9 cellular contexts compared by ENCODE assay signal in the genomic region with DNA sequence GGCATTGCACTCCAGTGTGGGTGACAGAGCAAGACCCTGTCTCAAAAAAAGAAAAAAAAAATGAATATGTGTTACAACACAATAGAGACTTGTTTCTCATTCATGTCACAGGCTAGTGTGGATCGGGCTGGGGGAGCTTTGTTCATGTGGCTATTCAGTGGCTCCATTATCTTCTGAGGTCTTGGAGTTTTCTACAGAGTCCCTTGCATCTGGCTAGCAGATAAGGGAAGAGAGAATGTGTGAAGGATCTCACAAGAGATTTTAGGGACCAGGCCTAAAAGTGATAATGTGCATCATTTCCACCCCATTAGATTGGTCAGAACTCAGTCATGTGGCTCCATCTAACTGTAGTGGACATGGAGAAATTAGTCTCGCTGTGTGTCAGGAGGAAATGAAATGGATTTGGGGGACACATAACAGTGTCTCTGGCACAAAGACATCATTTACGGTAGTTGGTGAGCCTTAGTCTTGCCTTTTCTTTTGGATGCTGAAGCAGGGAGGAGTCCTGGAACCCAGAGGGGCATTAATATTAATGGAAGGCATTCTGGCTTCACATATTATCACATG. TPM values are rescaled to one million over a fixed set of nuclear protein-coding genes. Genes with fewer than 3 reads are reported as not detected.
DNase-seq lines count a peak whose midpoint lies in the region; ATAC-seq and TF ChIP-seq lines count a peak whose summit lies in the region.
"Had no signal": no experiment of that assay in that cellular context is flagged by ENCODE, and none has a peak within 500 bp of the region (broad histone marks: within the 10 kb centered on the region; RNA-seq: fewer than 3 reads in every experiment).

No MANE protein-coding gene starts in this region.

- POLR2A ChIA-PET in A673 (lab: Charles Lee; ENCODE audit: low non-redundant PET), result interaction anchor here (0.8 kb wide), 1 partner anchor 1093 kb away, joined by 3 read pairs; no protein-coding TSS in a partner anchor
- POLR2A ChIA-PET in naive thymus-derived CD4-positive, alpha-beta T cell (lab: Charles Lee), result interaction anchor here (0.6 to 2.8 kb wide), 2 partner anchors 9 to 33 kb away, joined by 3 to 9 read pairs; no protein-coding TSS in a partner anchor

- H3K36me3 ChIP-seq in A673 (ENCODE audit: insufficient read depth, low read length, poor library complexity, severe bottlenecking), result peaks cover 4% of the 10 kb centered on the region
- peaks cover 6 to 51% (median 19%) of the 10 kb centered on the region in 3 experiments for H3K36me3 ChIP-seq in naive thymus-derived CD4-positive, alpha-beta T cell (ENCODE audit: control insufficient read depth in 2 of 3, insufficient read depth in 3 of 3, low read length in 3 of 3)

- ATAC-seq in central memory CD8-positive, alpha-beta T cell (replicated peaks; ENCODE audit: extremely low read depth, poor library complexity, severe bottlenecking), result no peak
- no peak for ATAC-seq in naive thymus-derived CD4-positive, alpha-beta T cell

- CTCF ChIA-PET in A673 (lab: Charles Lee), result no interaction called here
- CTCF ChIA-PET in naive thymus-derived CD4-positive, alpha-beta T cell (lab: Charles Lee), result interaction anchor here (0.7 kb wide), 1 partner anchor 81 kb away, joined by 3 read pairs; no protein-coding TSS in a partner anchor

- no peaks in the 10 kb centered on the region for H3K27me3 Mint-ChIP-seq in central memory CD8-positive, alpha-beta T cell
- no peaks in the 10 kb centered on the region for H3K27me3 Mint-ChIP-seq in naive thymus-derived CD4-positive, alpha-beta T cell

- no peaks in the 10 kb centered on the region for H3K9me3 ChIP-seq in A673 (ENCODE audit: low read depth, low read length, poor library complexity, severe bottlenecking)
- H3K9me3 ChIP-seq in naive thymus-derived CD4-positive, alpha-beta T cell (ENCODE audit: control insufficient read depth in 2 of 3, low read length in 3 of 3), result no peaks in the 10 kb centered on the region
- H3K9me3 ChIP-seq: pancreas had no signal

- H3K4me1 ChIP-seq in A673 (ENCODE audit: insufficient read depth, low read length, poor library complexity, severe bottlenecking), result peaks cover 36% of the 10 kb centered on the region
- H3K4me1 ChIP-seq in naive thymus-derived CD4-positive, alpha-beta T cell (ENCODE audit: control insufficient read depth in 2 of 2, insufficient read depth in 2 of 2, low read length in 2 of 2), result peaks cover 0 to 16% of the 10 kb centered on the region in 2 donors

- no peaks in the 10 kb centered on the region for H3K9me3 Mint-ChIP-seq in central memory CD8-positive, alpha-beta T cell
- no peaks in the 10 kb centered on the region for H3K9me3 Mint-ChIP-seq in naive thymus-derived CD4-positive, alpha-beta T cell

- no TSS peak for BruUV-seq in A673 (replicated peaks; lab: Mats Ljungman, UMichigan)

- no peaks in the 10 kb centered on the region for H3K27me3 ChIP-seq in A673 (replicated peaks; ENCODE audit: insufficient read depth, low read depth, low read length, poor library complexity)
- no peaks in the 10 kb centered on the region for H3K27me3 ChIP-seq in naive thymus-derived CD4-positive, alpha-beta T cell (ENCODE audit: control insufficient read depth in 2 of 2, insufficient read depth in 2 of 2, low read length in 2 of 2)
- H3K27me3 ChIP-seq: pancreas had no signal

- peaks cover 68% of the 10 kb centered on the region for H3K36me3 Mint-ChIP-seq in central memory CD8-positive, alpha-beta T cell (ENCODE audit: insufficient read depth)
- peaks cover 9 to 47% (median 35%) of the 10 kb centered on the region in 5 donors for H3K36me3 Mint-ChIP-seq in naive thymus-derived CD4-positive, alpha-beta T cell

- no peak overlapping the region for H3K4me3 Mint-ChIP-seq in central memory CD8-positive, alpha-beta T cell
- H3K4me3 Mint-ChIP-seq in naive thymus-derived CD4-positive, alpha-beta T cell, result no peak overlapping the region

- peaks cover 54% of the 10 kb centered on the region for H3K4me1 Mint-ChIP-seq in central memory CD8-positive, alpha-beta T cell
- peaks cover 4 to 38% (median 15%) of the 10 kb centered on the region in 7 donors for H3K4me1 Mint-ChIP-seq in naive thymus-derived CD4-positive, alpha-beta T cell

- peak overlapping the region; percentile 93 for H3K27ac Mint-ChIP-seq in central memory CD8-positive, alpha-beta T cell (ENCODE audit: low read depth)
- H3K27ac Mint-ChIP-seq in naive thymus-derived CD4-positive, alpha-beta T cell, result peak overlapping the region in 8 of 9 donors; percentile 12 to 85 (median 74)

- peak; percentile 19 for DNase-seq in A673 (ENCODE audit: low spot score)
- peak; percentile 26 for DNase-seq in M059J (ENCODE audit: low read depth)
- no peak for DNase-seq in central memory CD8-positive, alpha-beta T cell (ENCODE audit: low spot score in 2 of 2)
- DNase-seq in naive thymus-derived CD4-positive, alpha-beta T cell, result no peak
- DNase-seq in NCI-H2029 (lab: John Stamatoyannopoulos, UW), result no peak
- no peak for DNase-seq in DMS153 (lab: John Stamatoyannopoulos, UW)
- no peak for DNase-seq in NCI-H510A treated with DMSO at 0.1 percent for 48 hours (lab: John Stamatoyannopoulos, UW)
- no peak for DNase-seq in midbrain (lab: John Stamatoyannopoulos, UW)
- DNase-seq: pancreas had no signal

- peak overlapping the region; percentile 76 for H3K27ac ChIP-seq in A673 (ENCODE audit: low read depth, low read length, poor library complexity, severe bottlenecking)
- peak overlapping the region; percentile 16 for H3K27ac ChIP-seq in naive thymus-derived CD4-positive, alpha-beta T cell (ENCODE audit: low read depth, low read length)

- H3K4me3 ChIP-seq in A673 (ENCODE audit: low read depth, low read length, poor library complexity, severe bottlenecking), result no peak overlapping the region
- no peak overlapping the region for H3K4me3 ChIP-seq in naive thymus-derived CD4-positive, alpha-beta T cell (ENCODE audit: low read length)
- H3K4me3 ChIP-seq: pancreas had no signal

- no peak for TF ChIP-seq CTCF in A673 (conservative IDR thresholded peaks at IDR 0.05; ENCODE audit: low read depth, low read length)

- intact Hi-C loops in A673 (cut with micrococcal nuclease; ENCODE audit: unreplicated experiment), result loop anchor here (2.0 kb wide), 1 partner anchor 34 kb away; the partner anchor contains the start of gene CFLAR
- intact Hi-C loops in naive thymus-derived CD4-positive, alpha-beta T cell (cut with micrococcal nuclease), result no loop called here

RNA-seq across cellular contexts. Expression of gene CASP10, which starts 32.4 kb away (rescaled TPM):
- total RNA-seq in A673 (2021), result 0.85 and 1.2 TPM in 2 replicates
- 6.4 and 7.9 TPM in 2 replicates for total RNA-seq in M059J (2014; rRNA removed; shearing (Covaris generic))
- total RNA-seq in naive thymus-derived CD4-positive, alpha-beta T cell, result 10 to 100 TPM; 29.0 to 49.8 (median 42.9) TPM
- 10 to 100 TPM; 15.9 to 18.9 TPM for polyA plus RNA-seq in naive thymus-derived CD4-positive, alpha-beta T cell

RNA-seq across cellular contexts. Expression of gene CFLAR, which starts 34.6 kb away (rescaled TPM):
- total RNA-seq in A673 (2021), result 55.1 and 57.5 TPM in 2 replicates
- 22.2 and 27.0 TPM in 2 replicates for total RNA-seq in M059J (2014; rRNA removed; shearing (Covaris generic))
- total RNA-seq in naive thymus-derived CD4-positive, alpha-beta T cell, result 100 to 1,000 TPM; 168 to 253 (median 185) TPM
- polyA plus RNA-seq in naive thymus-derived CD4-positive, alpha-beta T cell, result 10 to 100 TPM; 63.9 to 95.7 TPM

Comparison
In these comparisons a context has a peak if more than half of its experiments do, and no peak if none do; other contexts are left out.
1. DNase-seq: peak in A673 (single experiment) and M059J (single experiment); none in central memory CD8-positive, alpha-beta T cell (0 of 2), naive thymus-derived CD4-positive, alpha-beta T cell (0 of 9), NCI-H2029 (single experiment), DMS153 (single experiment), NCI-H510A treated with DMSO at 0.1 percent for 48 hours (single experiment) and midbrain (single experiment).